36 cellular contexts compared by ENCODE assay signal in genomic region chr20:4764805-4765204, GRCh38. TPM values are rescaled to one million over a fixed set of nuclear protein-coding genes. Genes with fewer than 3 reads are reported as not detected.
"Had no signal": no experiment of that assay in that cellular context is flagged by ENCODE, and none has a peak within 500 bp of the region (broad histone marks: within the 10 kb centered on the region; RNA-seq: fewer than 3 reads in every experiment).

No MANE protein-coding gene starts in this region.

- H3K36me3 Mint-ChIP-seq: activated CD4-positive, alpha-beta memory T cell treated with anti-CD3 and anti-CD28 coated beads for 36 hours; activated naive CD4-positive, alpha-beta T cell treated with anti-CD3 and anti-CD28 coated beads, Interleukin-2, amount 50 U/mL, for 72 hours; activated naive CD8-positive, alpha-beta T cell treated with anti-CD3 and anti-CD28 coated beads for 36 hours; brain; T-cell had no signal

- H3K4me1 ChIP-seq: ascending aorta had no signal

- H3K27me3 ChIP-seq: adrenal gland, ascending aorta had no signal

- H3K4me3 ChIP-seq: adrenal gland, ascending aorta had no signal

- H3K9me3 Mint-ChIP-seq: activated B cell treated with CpG ODN at 0.5 μM for 24 hours; activated CD4-positive, alpha-beta memory T cell treated with anti-CD3 and anti-CD28 coated beads for 36 hours; activated CD8-positive, alpha-beta T cell treated with anti-CD3 and anti-CD28 coated beads for 36 hours; activated naive CD4-positive, alpha-beta T cell treated with anti-CD3 and anti-CD28 coated beads for 36 hours; activated naive CD4-positive, alpha-beta T cell treated with anti-CD3 and anti-CD28 coated beads, Interleukin-2, amount 50 U/mL, for 72 hours; activated naive CD8-positive, alpha-beta T cell treated with anti-CD3 and anti-CD28 coated beads for 36 hours; activated T-cell treated with anti-CD3 and anti-CD28 coated beads, Interleukin-2, amount 50 U/mL, for 4 hours; activated T-cell treated with anti-CD3 and anti-CD28 coated beads, Interleukin-2, amount 50 U/mL, for 72 hours; activated T-helper 17 cell treated with anti-CD3 and anti-CD28 coated beads, Interleukin-2, amount 50 U/mL, for 72 hours; T-cell; T-helper 2 cell treated with Interferon-gamma antibody and Interleukin-4, amounts not matched to agents 5 μg/mL and 100 μg/mL, for 36 hours had no signal

- H3K36me3 ChIP-seq: adrenal gland, ascending aorta had no signal

- DNase-seq: activated B cell treated with CpG ODN at 0.5 μM for 24 hours; activated CD4-positive, alpha-beta memory T cell treated with anti-CD3 and anti-CD28 coated beads for 36 hours; activated CD4-positive, alpha-beta T cell treated with anti-CD3 and anti-CD28 coated beads for 4 hours; activated CD4-positive, alpha-beta T cell treated with anti-CD3 and anti-CD28 coated beads, Interleukin-2, amount 10 ng/mL, durations not matched to agents 24 days and 14 days; activated CD4-positive, alpha-beta T cell treated with anti-CD3 and anti-CD28 coated beads, Interleukin-2, amount 50 U/mL, for 1 hour; activated CD4-positive, alpha-beta T cell treated with anti-CD3 and anti-CD28 coated beads, Interleukin-2, amount 50 U/mL, for 4 hours; activated CD4-positive, CD25-positive, alpha-beta regulatory T cell treated with anti-CD3 and anti-CD28 coated beads, Interleukin-2, amount 50 U/mL, for 72 hours; activated CD8-positive, alpha-beta memory T cell treated with anti-CD3 and anti-CD28 coated beads, Interleukin-2, amount 50 U/mL, for 4 hours; activated CD8-positive, alpha-beta T cell treated with anti-CD3 and anti-CD28 coated beads for 36 hours; activated effector memory CD4-positive, alpha-beta T cell treated with anti-CD3 and anti-CD28 coated beads, Interleukin-2, amount 50 U/mL, for 16 hours; activated gamma-delta T cell treated with Interleukin-2 at 50 U/mL for 16 hours; activated naive CD4-positive, alpha-beta T cell; activated naive CD4-positive, alpha-beta T cell treated with anti-CD3 and anti-CD28 coated beads for 36 hours; activated naive CD4-positive, alpha-beta T cell treated with anti-CD3 and anti-CD28 coated beads, Interleukin-2, amount 50 U/mL, for 16 hours; activated naive CD8-positive, alpha-beta T cell treated with anti-CD3 and anti-CD28 coated beads for 36 hours; activated T-cell treated with anti-CD3 and anti-CD28 coated beads for 4 hours; activated T-cell treated with anti-CD3 and anti-CD28 coated beads, Interleukin-2, amount 50 U/mL, for 1 hour; activated T-cell treated with anti-CD3 and anti-CD28 coated beads, Interleukin-2, amount 50 U/mL, for 4 hours; activated T-cell treated with anti-CD3 and anti-CD28 coated beads, Interleukin-2, amount 50 U/mL, for 72 hours; amniotic stem cell; anterior cingulate cortex; central memory CD4-positive, alpha-beta T cell; T-cell; T-helper 2 cell; T-helper 9 cell had no signal

- FAIRE-seq: TTC549 had no signal

- H3K9me3 ChIP-seq: adrenal gland, ascending aorta had no signal

- H3K27ac Mint-ChIP-seq: activated B cell treated with CpG ODN at 0.5 μM for 24 hours; activated CD4-positive, alpha-beta memory T cell treated with anti-CD3 and anti-CD28 coated beads for 36 hours; activated CD4-positive, alpha-beta T cell treated with anti-CD3 and anti-CD28 coated beads, Interleukin-2, amount 10 ng/mL, durations not matched to agents 24 days and 14 days; activated CD8-positive, alpha-beta T cell treated with anti-CD3 and anti-CD28 coated beads for 36 hours; activated naive CD4-positive, alpha-beta T cell treated with anti-CD3 and anti-CD28 coated beads for 36 hours; activated naive CD4-positive, alpha-beta T cell treated with anti-CD3 and anti-CD28 coated beads, Interleukin-2, amount 50 U/mL, for 72 hours; activated naive CD8-positive, alpha-beta T cell treated with anti-CD3 and anti-CD28 coated beads for 36 hours; activated T-cell treated with anti-CD3 and anti-CD28 coated beads, Interleukin-2, amount 50 U/mL, for 72 hours; activated T-helper 1 cell treated with anti-CD3 and anti-CD28 coated beads, Interleukin-12 subunit alpha, Interleukin-12 subunit beta, Interleukin-2, Interleukin-4 antibody, amounts not matched to agents 30 ng/mL and 10 ng/mL and 1 ng/mL, durations not matched to agents 14 hours and 24 hours and 36 hours; activated T-helper 17 cell treated with anti-CD3 and anti-CD28 coated beads, Interleukin-2, amount 50 U/mL, for 72 hours; brain; T-cell; T-helper 2 cell treated with Interferon-gamma antibody and Interleukin-4, amounts not matched to agents 5 μg/mL and 100 μg/mL, for 36 hours had no signal

- ATAC-seq: activated CD8-positive, alpha-beta T cell treated with anti-CD3 and anti-CD28 coated beads for 36 hours; activated naive CD4-positive, alpha-beta T cell treated with anti-CD3 and anti-CD28 coated beads, Interleukin-2, amount 50 U/mL, for 72 hours; activated T-cell treated with anti-CD3 and anti-CD28 coated beads, Interleukin-2, amount 50 U/mL, for 4 hours; activated T-cell treated with anti-CD3 and anti-CD28 coated beads, Interleukin-2, amount 50 U/mL, for 72 hours; activated T-helper 17 cell treated with anti-CD3 and anti-CD28 coated beads, Interleukin-2, amount 50 U/mL, for 72 hours; T-cell had no signal

- H3K4me3 Mint-ChIP-seq: activated B cell treated with CpG ODN at 0.5 μM for 24 hours; activated CD4-positive, alpha-beta memory T cell treated with anti-CD3 and anti-CD28 coated beads for 36 hours; activated CD4-positive, alpha-beta T cell treated with anti-CD3 and anti-CD28 coated beads, Interleukin-2, amount 10 ng/mL, durations not matched to agents 24 days and 14 days; activated CD8-positive, alpha-beta T cell treated with anti-CD3 and anti-CD28 coated beads for 36 hours; activated naive CD4-positive, alpha-beta T cell treated with anti-CD3 and anti-CD28 coated beads for 36 hours; activated naive CD8-positive, alpha-beta T cell treated with anti-CD3 and anti-CD28 coated beads for 36 hours; activated T-cell treated with anti-CD3 and anti-CD28 coated beads, Interleukin-2, amount 50 U/mL, for 4 hours; activated T-cell treated with anti-CD3 and anti-CD28 coated beads, Interleukin-2, amount 50 U/mL, for 72 hours; activated T-helper 1 cell treated with anti-CD3 and anti-CD28 coated beads, Interleukin-12 subunit alpha, Interleukin-12 subunit beta, Interleukin-2, Interleukin-4 antibody, amounts not matched to agents 30 ng/mL and 10 ng/mL and 1 ng/mL, durations not matched to agents 14 hours and 24 hours and 36 hours; activated T-helper 17 cell treated with anti-CD3 and anti-CD28 coated beads, Interleukin-2, amount 50 U/mL, for 72 hours; brain; T-cell; T-helper 2 cell treated with Interferon-gamma antibody and Interleukin-4, amounts not matched to agents 5 μg/mL and 100 μg/mL, for 36 hours had no signal

- H3K27me3 Mint-ChIP-seq: activated B cell treated with CpG ODN at 0.5 μM for 24 hours; activated CD4-positive, alpha-beta memory T cell treated with anti-CD3 and anti-CD28 coated beads for 36 hours; activated naive CD8-positive, alpha-beta T cell treated with anti-CD3 and anti-CD28 coated beads for 36 hours; activated T-helper 17 cell treated with anti-CD3 and anti-CD28 coated beads, Interleukin-2, amount 50 U/mL, for 72 hours; T-cell had no signal

- H3K4me1 Mint-ChIP-seq: activated T-helper 17 cell treated with anti-CD3 and anti-CD28 coated beads, Interleukin-2, amount 50 U/mL, for 72 hours; brain had no signal

- H3K27ac ChIP-seq: adrenal gland, ascending aorta, VCaP had no signal

RNA-seq across cellular contexts. Expression of gene PRND, which starts 43.1 kb away (rescaled TPM):
- total RNA-seq: activated B cell treated with CpG ODN at 0.5 μM for 24 hours; activated CD4-positive, alpha-beta memory T cell treated with anti-CD3 and anti-CD28 coated beads for 36 hours; activated CD4-positive, alpha-beta T cell treated with anti-CD3 and anti-CD28 coated beads, Interleukin-2, amount 10 ng/mL, durations not matched to agents 24 days and 14 days; activated CD8-positive, alpha-beta memory T cell treated with anti-CD3 and anti-CD28 coated beads for 36 hours; activated CD8-positive, alpha-beta T cell treated with anti-CD3 and anti-CD28 coated beads for 36 hours; activated naive CD4-positive, alpha-beta T cell treated with anti-CD3 and anti-CD28 coated beads for 36 hours; activated naive CD4-positive, alpha-beta T cell treated with anti-CD3 and anti-CD28 coated beads, Interleukin-2, amount 50 U/mL, for 72 hours; activated naive CD8-positive, alpha-beta T cell treated with anti-CD3 and anti-CD28 coated beads for 36 hours; activated T-cell treated with anti-CD3 and anti-CD28 coated beads, Interleukin-2, amount 50 U/mL, for 4 hours; activated T-cell treated with anti-CD3 and anti-CD28 coated beads, Interleukin-2, amount 50 U/mL, for 72 hours; activated T-helper 1 cell treated with anti-CD3 and anti-CD28 coated beads, Interleukin-12 subunit alpha, Interleukin-12 subunit beta, Interleukin-2, Interleukin-4 antibody, amounts not matched to agents 30 ng/mL and 10 ng/mL and 1 ng/mL, durations not matched to agents 14 hours and 24 hours and 36 hours; activated T-helper 17 cell treated with anti-CD3 and anti-CD28 coated beads, Interleukin-2, amount 50 U/mL, for 72 hours; adrenal gland; ascending aorta; T-cell; T-helper 1 cell treated with Interleukin-12 subunit alpha and Interleukin-12 subunit beta and Interleukin-4 antibody, amounts not matched to agents 30 ng/mL and 1 ng/mL, for 36 hours had no signal
- polyA plus RNA-seq: adrenal gland had no signal
